In the genomic region with DNA sequence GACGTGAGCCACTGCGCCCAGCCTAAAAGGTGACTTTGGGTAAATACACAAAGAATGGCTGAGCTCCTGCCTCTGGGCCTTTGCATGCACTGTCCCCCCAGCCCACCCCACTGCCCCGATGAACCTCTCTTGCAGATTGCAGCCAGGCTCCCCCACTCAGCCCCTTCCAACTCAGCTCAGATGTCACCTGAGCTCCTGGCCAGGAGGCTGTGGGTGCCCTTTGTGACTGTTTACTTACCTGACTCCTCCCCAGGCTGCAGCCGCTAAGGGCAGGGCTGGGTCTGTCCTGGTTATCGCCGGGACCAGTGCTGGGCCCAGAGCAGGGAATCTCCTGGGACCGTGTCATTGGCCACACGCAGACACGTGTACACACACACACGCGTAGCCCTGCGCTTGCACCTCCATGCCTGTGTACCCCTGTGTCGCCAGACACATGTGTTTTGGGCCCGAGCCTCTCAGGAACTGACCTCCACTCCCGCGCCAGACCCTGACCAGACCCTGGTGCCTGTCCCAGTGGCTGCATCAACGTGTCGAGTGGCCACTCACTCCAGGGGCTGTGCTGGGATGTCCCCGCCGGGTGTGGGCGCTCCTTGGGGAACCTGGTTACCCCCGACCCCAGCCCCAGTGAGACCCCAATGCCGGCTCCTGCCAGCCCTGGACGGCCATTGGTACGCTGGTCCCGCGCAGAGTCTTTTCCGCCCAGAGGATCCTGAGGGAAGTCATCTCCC, we compare ENCODE assay signal across 1 cellular context.
TF ChIP-seq lines count a peak whose summit lies in the region.

No MANE protein-coding gene starts in this region.

TF ChIP-seq in HepG2, 621 proteins besides CTCF, POLR2A, EP300 and RAD21 (continued from another document and continues in another):
- 0 out of 2 replicates have a peak, but pooled peaks have one; percentile 56 for TF ChIP-seq IRF9 (CRISPR knock-in tag; IDR thresholded peaks at IDR 0.05; ENCODE audit: borderline replicate concordance)
- TF ChIP-seq GRHL1 (CRISPR knock-in tag; conservative IDR thresholded peaks at IDR 0.05): no peak
- no peak for TF ChIP-seq ZNF614 (CRISPR knock-in tag; IDR thresholded peaks at IDR 0.05; ENCODE audit: borderline replicate concordance)
- TF ChIP-seq ZNF260 (CRISPR knock-in tag; IDR thresholded peaks at IDR 0.05; ENCODE audit: borderline replicate concordance, low read depth): no peak
- TF ChIP-seq KDM2A (CRISPR knock-in tag; IDR thresholded peaks at IDR 0.05; ENCODE audit: borderline replicate concordance, low read depth): peak; percentile 39; the same call in 1 of the 2 replicates
- no peak for TF ChIP-seq HMGA1 (CRISPR knock-in tag; conservative IDR thresholded peaks at IDR 0.05)
- peak; percentile 31; the same call in 1 of the 2 replicates for TF ChIP-seq ZNF607 (CRISPR knock-in tag; IDR thresholded peaks at IDR 0.05; ENCODE audit: borderline replicate concordance)
- peak; percentile 39 for TF ChIP-seq ZNF121 (CRISPR knock-in tag; IDR thresholded peaks at IDR 0.05)
- TF ChIP-seq, protein P1, sequence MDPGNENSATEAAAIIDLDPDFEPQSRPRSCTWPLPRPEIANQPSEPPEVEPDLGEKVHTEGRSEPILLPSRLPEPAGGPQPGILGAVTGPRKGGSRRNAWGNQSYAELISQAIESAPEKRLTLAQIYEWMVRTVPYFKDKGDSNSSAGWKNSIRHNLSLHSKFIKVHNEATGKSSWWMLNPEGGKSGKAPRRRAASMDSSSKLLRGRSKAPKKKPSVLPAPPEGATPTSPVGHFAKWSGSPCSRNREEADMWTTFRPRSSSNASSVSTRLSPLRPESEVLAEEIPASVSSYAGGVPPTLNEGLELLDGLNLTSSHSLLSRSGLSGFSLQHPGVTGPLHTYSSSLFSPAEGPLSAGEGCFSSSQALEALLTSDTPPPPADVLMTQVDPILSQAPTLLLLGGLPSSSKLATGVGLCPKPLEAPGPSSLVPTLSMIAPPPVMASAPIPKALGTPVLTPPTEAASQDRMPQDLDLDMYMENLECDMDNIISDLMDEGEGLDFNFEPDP (CRISPR knock-in tag; conservative IDR thresholded peaks at IDR 0.05): no peak
- TF ChIP-seq TBL1XR1 (IDR thresholded peaks at IDR 0.05; ENCODE audit: borderline replicate concordance, low read length, partially characterized antibody): no peak
- no peak for TF ChIP-seq SMARCC2 (IDR thresholded peaks at IDR 0.05)
- TF ChIP-seq, protein P2, sequence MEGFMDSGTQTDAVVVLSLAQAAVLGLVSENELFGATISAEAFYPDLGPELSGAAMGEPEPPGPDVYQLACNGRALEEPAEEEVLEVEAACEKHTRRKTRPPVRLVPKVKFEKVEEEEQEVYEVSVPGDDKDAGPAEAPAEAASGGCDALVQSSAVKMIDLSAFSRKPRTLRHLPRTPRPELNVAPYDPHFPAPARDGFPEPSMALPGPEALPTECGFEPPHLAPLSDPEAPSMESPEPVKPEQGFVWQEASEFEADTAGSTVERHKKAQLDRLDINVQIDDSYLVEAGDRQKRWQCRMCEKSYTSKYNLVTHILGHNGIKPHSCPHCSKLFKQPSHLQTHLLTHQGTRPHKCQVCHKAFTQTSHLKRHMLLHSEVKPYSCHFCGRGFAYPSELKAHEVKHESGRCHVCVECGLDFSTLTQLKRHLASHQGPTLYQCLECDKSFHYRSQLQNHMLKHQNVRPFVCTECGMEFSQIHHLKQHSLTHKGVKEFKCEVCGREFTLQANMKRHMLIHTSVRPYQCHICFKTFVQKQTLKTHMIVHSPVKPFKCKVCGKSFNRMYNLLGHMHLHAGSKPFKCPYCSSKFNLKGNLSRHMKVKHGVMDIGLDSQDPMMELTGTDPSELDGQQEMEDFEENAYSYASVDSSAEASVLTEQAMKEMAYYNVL (CRISPR knock-in tag; IDR thresholded peaks at IDR 0.05; ENCODE audit: borderline replicate concordance): peak; percentile 41; the same call in 1 of the 2 replicates
- TF ChIP-seq, protein P3, sequence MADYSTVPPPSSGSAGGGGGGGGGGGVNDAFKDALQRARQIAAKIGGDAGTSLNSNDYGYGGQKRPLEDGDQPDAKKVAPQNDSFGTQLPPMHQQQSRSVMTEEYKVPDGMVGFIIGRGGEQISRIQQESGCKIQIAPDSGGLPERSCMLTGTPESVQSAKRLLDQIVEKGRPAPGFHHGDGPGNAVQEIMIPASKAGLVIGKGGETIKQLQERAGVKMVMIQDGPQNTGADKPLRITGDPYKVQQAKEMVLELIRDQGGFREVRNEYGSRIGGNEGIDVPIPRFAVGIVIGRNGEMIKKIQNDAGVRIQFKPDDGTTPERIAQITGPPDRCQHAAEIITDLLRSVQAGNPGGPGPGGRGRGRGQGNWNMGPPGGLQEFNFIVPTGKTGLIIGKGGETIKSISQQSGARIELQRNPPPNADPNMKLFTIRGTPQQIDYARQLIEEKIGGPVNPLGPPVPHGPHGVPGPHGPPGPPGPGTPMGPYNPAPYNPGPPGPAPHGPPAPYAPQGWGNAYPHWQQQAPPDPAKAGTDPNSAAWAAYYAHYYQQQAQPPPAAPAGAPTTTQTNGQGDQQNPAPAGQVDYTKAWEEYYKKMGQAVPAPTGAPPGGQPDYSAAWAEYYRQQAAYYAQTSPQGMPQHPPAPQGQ (CRISPR knock-in tag; IDR thresholded peaks at IDR 0.05; ENCODE audit: borderline replicate concordance): no peak
- TF ChIP-seq NR3C1 (CRISPR knock-in tag; IDR thresholded peaks at IDR 0.05): no peak
- no peak for TF ChIP-seq THAP8 (CRISPR knock-in tag; IDR thresholded peaks at IDR 0.05; ENCODE audit: borderline replicate concordance)
- TF ChIP-seq TOE1 (CRISPR knock-in tag; IDR thresholded peaks at IDR 0.05): no peak
- TF ChIP-seq TMF1 (CRISPR knock-in tag; IDR thresholded peaks at IDR 0.05; ENCODE audit: low read depth): no peak
- no peak for TF ChIP-seq KDM3A (CRISPR knock-in tag; IDR thresholded peaks at IDR 0.05; ENCODE audit: low read depth)
- TF ChIP-seq ERF (CRISPR knock-in tag; IDR thresholded peaks at IDR 0.05): peak; percentile 37
- TF ChIP-seq TBX2 (CRISPR knock-in tag; IDR thresholded peaks at IDR 0.05; ENCODE audit: borderline replicate concordance): peak; percentile 67; the same call in 1 of the 2 replicates
- no peak for TF ChIP-seq KLF16 (CRISPR knock-in tag; IDR thresholded peaks at IDR 0.05)
- no peak for TF ChIP-seq MZF1 (CRISPR knock-in tag; IDR thresholded peaks at IDR 0.05; ENCODE audit: borderline replicate concordance)
- TF ChIP-seq ISL2 (CRISPR knock-in tag; IDR thresholded peaks at IDR 0.05): 0 out of 2 replicates have a peak, but pooled peaks have one; percentile 21
- no peak for TF ChIP-seq ZNF234 (CRISPR knock-in tag; conservative IDR thresholded peaks at IDR 0.05)
- no peak for TF ChIP-seq SIN3B (IDR thresholded peaks at IDR 0.05; ENCODE audit: low read length)
- TF ChIP-seq GATAD1 (CRISPR knock-in tag; IDR thresholded peaks at IDR 0.05): peak; percentile 26; the same call in 1 of the 2 replicates
- no peak for TF ChIP-seq SATB2 (CRISPR knock-in tag; IDR thresholded peaks at IDR 0.05)
- TF ChIP-seq, protein P4, sequence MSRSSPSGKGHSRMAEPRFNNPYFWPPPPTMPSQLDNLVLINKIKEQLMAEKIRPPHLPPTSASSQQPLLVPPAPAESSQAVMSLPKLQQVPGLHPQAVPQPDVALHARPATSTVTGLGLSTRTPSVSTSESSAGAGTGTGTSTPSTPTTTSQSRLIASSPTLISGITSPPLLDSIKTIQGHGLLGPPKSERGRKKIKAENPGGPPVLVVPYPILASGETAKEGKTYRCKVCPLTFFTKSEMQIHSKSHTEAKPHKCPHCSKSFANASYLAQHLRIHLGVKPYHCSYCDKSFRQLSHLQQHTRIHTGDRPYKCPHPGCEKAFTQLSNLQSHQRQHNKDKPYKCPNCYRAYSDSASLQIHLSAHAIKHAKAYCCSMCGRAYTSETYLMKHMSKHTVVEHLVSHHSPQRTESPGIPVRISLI (CRISPR knock-in tag; IDR thresholded peaks at IDR 0.05; ENCODE audit: borderline replicate concordance): no peak
- no peak for TF ChIP-seq ZNF557 (CRISPR knock-in tag; IDR thresholded peaks at IDR 0.05)
- no peak for TF ChIP-seq ZNF558 (CRISPR knock-in tag; IDR thresholded peaks at IDR 0.05; ENCODE audit: borderline replicate concordance)
- TF ChIP-seq ZNF484 (CRISPR knock-in tag; IDR thresholded peaks at IDR 0.05; ENCODE audit: borderline replicate concordance, low read depth): no peak
- peak; percentile 68 for TF ChIP-seq SPEN (CRISPR knock-in tag; IDR thresholded peaks at IDR 0.05; ENCODE audit: low read depth)
- TF ChIP-seq NFKBIZ (CRISPR knock-in tag; IDR thresholded peaks at IDR 0.05): no peak
- no peak for TF ChIP-seq ZNF274 (CRISPR knock-in tag; IDR thresholded peaks at IDR 0.05)
- no peak for TF ChIP-seq PCBP1 (IDR thresholded peaks at IDR 0.05; ENCODE audit: borderline replicate concordance, low read depth, low read length)
- TF ChIP-seq SAFB2 (CRISPR knock-in tag; IDR thresholded peaks at IDR 0.05; ENCODE audit: borderline replicate concordance, low read depth): 0 out of 2 replicates have a peak, but pooled peaks have one; percentile 41
- no peak for TF ChIP-seq FIP1L1 (IDR thresholded peaks at IDR 0.05; ENCODE audit: borderline replicate concordance, insufficient read depth, low read depth, low read length)
- TF ChIP-seq EED (CRISPR knock-in tag; IDR thresholded peaks at IDR 0.05): no peak
- TF ChIP-seq KLF9 (CRISPR knock-in tag; IDR thresholded peaks at IDR 0.05; ENCODE audit: low read depth): no peak
- no peak for TF ChIP-seq ZNF503 (CRISPR knock-in tag; IDR thresholded peaks at IDR 0.05)
- no peak for TF ChIP-seq NAIF1 (CRISPR knock-in tag; IDR thresholded peaks at IDR 0.05; ENCODE audit: borderline replicate concordance)
- TF ChIP-seq ZNF264 (CRISPR knock-in tag; IDR thresholded peaks at IDR 0.05): no peak
- TF ChIP-seq TARDBP (CRISPR knock-in tag; IDR thresholded peaks at IDR 0.05): peak; percentile 56; the same call in 1 of the 2 replicates
- TF ChIP-seq CCAR2 (optimal IDR thresholded peaks at IDR 0.05; ENCODE audit: low read depth, low read length): no peak
- no peak for TF ChIP-seq ZNF775 (CRISPR knock-in tag; IDR thresholded peaks at IDR 0.05; ENCODE audit: borderline replicate concordance)
- no peak; the same call in 1 of the 2 replicates for TF ChIP-seq ZNF564 (CRISPR knock-in tag; IDR thresholded peaks at IDR 0.05)
- TF ChIP-seq, protein P5, sequence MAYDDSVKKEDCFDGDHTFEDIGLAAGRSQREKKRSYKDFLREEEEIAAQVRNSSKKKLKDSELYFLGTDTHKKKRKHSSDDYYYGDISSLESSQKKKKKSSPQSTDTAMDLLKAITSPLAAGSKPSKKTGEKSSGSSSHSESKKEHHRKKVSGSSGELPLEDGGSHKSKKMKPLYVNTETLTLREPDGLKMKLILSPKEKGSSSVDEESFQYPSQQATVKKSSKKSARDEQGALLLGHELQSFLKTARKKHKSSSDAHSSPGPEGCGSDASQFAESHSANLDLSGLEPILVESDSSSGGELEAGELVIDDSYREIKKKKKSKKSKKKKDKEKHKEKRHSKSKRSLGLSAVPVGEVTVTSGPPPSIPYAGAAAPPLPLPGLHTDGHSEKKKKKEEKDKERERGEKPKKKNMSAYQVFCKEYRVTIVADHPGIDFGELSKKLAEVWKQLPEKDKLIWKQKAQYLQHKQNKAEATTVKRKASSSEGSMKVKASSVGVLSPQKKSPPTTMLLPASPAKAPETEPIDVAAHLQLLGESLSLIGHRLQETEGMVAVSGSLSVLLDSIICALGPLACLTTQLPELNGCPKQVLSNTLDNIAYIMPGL (CRISPR knock-in tag; IDR thresholded peaks at IDR 0.05; ENCODE audit: borderline replicate concordance in 1 of 2, low read depth in 1 of 2): no peak
- TF ChIP-seq POLR2AphosphoS5 (IDR thresholded peaks at IDR 0.05; ENCODE audit: low read depth, low read length): peak; percentile 49; the same call in 1 of the 2 replicates
- TF ChIP-seq ZNF788 (CRISPR knock-in tag; IDR thresholded peaks at IDR 0.05; ENCODE audit: borderline replicate concordance): 0 out of 2 replicates have a peak, but pooled peaks have one; percentile 57
